9 cellular contexts compared by ENCODE assay signal in genomic region chr5:157387683-157388093, GRCh38.
DNase-seq lines count a peak whose midpoint lies in the region; ATAC-seq and FAIRE-seq lines count a peak whose summit lies in the region.
"Had no signal": no experiment of that assay in that cellular context is flagged by ENCODE, and none has a peak within 500 bp of the region (broad histone marks: within the 10 kb centered on the region; RNA-seq: fewer than 3 reads in every experiment).

No MANE protein-coding gene starts in this region.

- H3K27ac ChIP-seq in caudate nucleus (ENCODE audit: low read depth, low read length) (no peak overlapping the region), mesendoderm (ENCODE audit: low read depth, low read length) (no peak overlapping the region)

- no peak overlapping the region for H4K8ac ChIP-seq in mesendoderm (ENCODE audit: low read depth, low read length)

- H2BK120ac ChIP-seq in mesendoderm (ENCODE audit: low read depth, low read length) = no peak overlapping the region

- no CpG with 5 or more reads among the region's 3 CpGs for WGBS in mesendoderm (ENCODE audit: extremely low coverage, insufficient coverage, low lambda C conversion rate)

- H2BK5ac ChIP-seq in mesendoderm (ENCODE audit: low read length) = no peak overlapping the region

- no peak overlapping the region for H3K9ac ChIP-seq in mesendoderm (ENCODE audit: low read length)

- DNase-seq in activated naive CD4-positive, alpha-beta T cell treated with anti-CD3 and anti-CD28 coated beads, Interleukin-2, amount 50 U/mL, for 16 hours = no peak
- DNase-seq in caudate nucleus (lab: John Stamatoyannopoulos, UW) (peak in 34 of 61 donors; percentile 4 to 85 (median 29)), mesendoderm (peak; percentile 33), urothelium cell line (ENCODE audit: low spot score) (peak; percentile 56), NCI-H82 (lab: John Stamatoyannopoulos, UW) (no peak)
- no peak for DNase-seq in activated CD4-positive, alpha-beta T cell treated with anti-CD3 and anti-CD28 coated beads for 1 hour
- DNase-seq: NCI-H526 had no signal

- H3K4me3 ChIP-seq in mesendoderm (ENCODE audit: low read length) = no peak overlapping the region

- no peak overlapping the region for H3K23ac ChIP-seq in mesendoderm (ENCODE audit: low read length)

- no peak overlapping the region for H3K4ac ChIP-seq in mesendoderm (ENCODE audit: low read depth, low read length)

- H2BK15ac ChIP-seq in mesendoderm (replicated peaks; ENCODE audit: low read depth) = peak overlapping the region; percentile 45

- no peak overlapping the region for H4K5ac ChIP-seq in mesendoderm (ENCODE audit: low read length)

- no peak overlapping the region for H2AK5ac ChIP-seq in mesendoderm (ENCODE audit: low read length)

- H3K4me3 Mint-ChIP-seq in activated naive CD4-positive, alpha-beta T cell treated with anti-CD3 and anti-CD28 coated beads, Interleukin-2, amount 50 U/mL, for 24 hours = no peak overlapping the region

- H3K56ac ChIP-seq in mesendoderm (ENCODE audit: low read length) = peak overlapping the region; percentile 3

- no peaks in the 10 kb centered on the region for H3K36me3 ChIP-seq in mesendoderm (ENCODE audit: control insufficient read depth, insufficient read depth, low read length)

- H3K79me2 ChIP-seq in mesendoderm (ENCODE audit: control insufficient read depth, insufficient read depth, low read length) = no peaks in the 10 kb centered on the region

- H3K4me1 Mint-ChIP-seq in activated naive CD4-positive, alpha-beta T cell treated with anti-CD3 and anti-CD28 coated beads, Interleukin-2, amount 50 U/mL, for 24 hours = peaks cover 9% of the 10 kb centered on the region

- H3K18ac ChIP-seq in mesendoderm (ENCODE audit: low read length) = peak overlapping the region; percentile 52

- peaks cover 4% of the 10 kb centered on the region for H3K4me1 ChIP-seq in mesendoderm (ENCODE audit: control insufficient read depth, low read depth, low read length)

- H3K27me3 Mint-ChIP-seq in activated naive CD4-positive, alpha-beta T cell treated with anti-CD3 and anti-CD28 coated beads, Interleukin-2, amount 50 U/mL, for 24 hours = no peaks in the 10 kb centered on the region

- no peak for ATAC-seq in GM21825 (IDR thresholded peaks at IDR 0.05; ENCODE audit: unreplicated experiment)

- peak overlapping the region; percentile 20 for H3K27ac Mint-ChIP-seq in activated naive CD4-positive, alpha-beta T cell treated with anti-CD3 and anti-CD28 coated beads, Interleukin-2, amount 50 U/mL, for 24 hours

- peaks cover 32% of the 10 kb centered on the region for H3K36me3 Mint-ChIP-seq in activated naive CD4-positive, alpha-beta T cell treated with anti-CD3 and anti-CD28 coated beads, Interleukin-2, amount 50 U/mL, for 24 hours

- H3K4me2 ChIP-seq in mesendoderm (ENCODE audit: low read length) = no peak overlapping the region

- no peaks in the 10 kb centered on the region for H3K9me3 Mint-ChIP-seq in activated naive CD4-positive, alpha-beta T cell treated with anti-CD3 and anti-CD28 coated beads, Interleukin-2, amount 50 U/mL, for 24 hours

- FAIRE-seq in urothelium cell line (lab: Jason Lieb, UNC) = no peak

- H3K79me1 ChIP-seq in mesendoderm (ENCODE audit: low read length) = no peaks in the 10 kb centered on the region

- no peaks in the 10 kb centered on the region for H3K27me3 ChIP-seq in mesendoderm (ENCODE audit: insufficient read depth, low read length, poor library complexity)

Comparison
In these comparisons a context has a peak if more than half of its experiments do, and no peak if none do; other contexts are left out.
1. DNase-seq: peak in caudate nucleus (34 of 61), mesendoderm (single experiment) and urothelium cell line (single experiment); none in activated naive CD4-positive, alpha-beta T cell treated with anti-CD3 and anti-CD28 coated beads, Interleukin-2, amount 50 U/mL, for 16 hours (single experiment), activated CD4-positive, alpha-beta T cell treated with anti-CD3 and anti-CD28 coated beads for 1 hour (single experiment) and NCI-H82 (single experiment).